Comparison of ENCODE assay signal across 13 cellular contexts in the genomic region with DNA sequence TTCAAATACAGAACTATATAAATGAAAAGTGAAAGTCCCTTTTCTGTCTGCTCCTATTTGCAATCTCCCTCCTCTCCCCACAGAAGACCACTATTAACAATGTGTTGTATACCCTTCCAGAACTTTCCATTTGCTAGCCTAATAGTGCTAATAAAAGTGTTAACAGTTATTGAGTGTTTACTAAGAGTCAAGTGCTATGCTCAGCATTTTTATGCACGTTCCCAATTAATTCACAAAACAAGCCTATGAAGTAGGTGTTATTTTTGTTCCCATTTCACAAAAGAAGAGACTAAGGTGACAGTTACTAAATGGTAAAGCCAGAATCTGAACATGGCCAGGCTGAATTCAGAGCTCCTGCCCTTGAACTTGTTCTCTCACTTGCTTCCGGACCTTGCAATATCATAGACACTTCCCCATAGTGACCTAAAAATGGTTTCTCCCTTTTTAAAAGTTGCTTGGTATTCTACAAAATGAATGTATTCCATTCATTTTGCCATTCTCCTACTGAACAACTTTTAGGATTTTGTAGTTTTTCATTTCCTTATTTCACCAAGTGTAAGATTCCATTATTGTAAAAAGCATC. TPM values are rescaled to one million over a fixed set of nuclear protein-coding genes. Genes with fewer than 3 reads are reported as not detected.
DNase-seq lines count a peak whose midpoint lies in the region; ATAC-seq, FAIRE-seq and TF ChIP-seq lines count a peak whose summit lies in the region.
"Had no signal": no experiment of that assay in that cellular context is flagged by ENCODE, and none has a peak within 500 bp of the region (broad histone marks: within the 10 kb centered on the region; RNA-seq: fewer than 3 reads in every experiment).

No MANE protein-coding gene starts in this region.

- H3K9ac ChIP-seq in BLaER1, result peak overlapping the region; percentile 97

- H3K27ac Mint-ChIP-seq in brain, result peak overlapping the region in 2 of 5 experiments; percentile 53 to 97

- CTCF ChIA-PET in GM10248 (lab: Yijun Ruan, JAX) (interaction anchor here (0.9 to 1.6 kb wide), 6 partner anchors 9 to 222 kb away, joined by 3 to 6 read pairs (median 4); no protein-coding TSS in a partner anchor), OCI-LY7 (lab: Charles Lee; ENCODE audit: unreplicated experiment) (no interaction called here)

- H2AFZ ChIP-seq in OCI-LY7 (ENCODE audit: low read length), result peak overlapping the region; percentile 99

- no peak for TF ChIP-seq CTCF in GM10248 (IDR thresholded peaks at IDR 0.05; ENCODE audit: control extremely low read depth, extremely low read depth, low read depth, missing control alignments)
- TF ChIP-seq CTCF in OCI-LY7 (conservative IDR thresholded peaks at IDR 0.05; ENCODE audit: low read length), result no peak
- no peak for TF ChIP-seq CTCF in brain (conservative IDR thresholded peaks at IDR 0.05)

- H3K4me2 ChIP-seq in BLaER1, result peak overlapping the region; percentile 91
- H3K4me2 ChIP-seq in OCI-LY7 (ENCODE audit: low read length), result peak overlapping the region; percentile 87

- H3K36me3 ChIP-seq in BLaER1 (peaks cover 19% of the 10 kb centered on the region), OCI-LY7 (ENCODE audit: insufficient read depth, low read length) (peaks cover 21% of the 10 kb centered on the region)

- H3K9me3 Mint-ChIP-seq in brain, result no peaks in the 10 kb centered on the region

- intact Hi-C loops in OCI-LY7 (cut with micrococcal nuclease; ENCODE audit: unreplicated experiment), result loop anchor here (5.0 kb wide), 1 partner anchor 224 kb away; no protein-coding TSS in a partner anchor

- peaks cover 24% of the 10 kb centered on the region for H3K27me3 Mint-ChIP-seq in brain

- H3K27ac ChIP-seq in BLaER1, result peak overlapping the region; percentile 44
- H3K27ac ChIP-seq in OCI-LY7 (ENCODE audit: low read depth, low read length, poor library complexity, severe bottlenecking), result peak overlapping the region; percentile 89

- peaks cover 22% of the 10 kb centered on the region for H3K36me3 Mint-ChIP-seq in brain

- H4K20me1 ChIP-seq in BLaER1, result peaks cover 18% of the 10 kb centered on the region; the same call in 1 of the 2 replicates
- no peaks in the 10 kb centered on the region for H4K20me1 ChIP-seq in OCI-LY7 (ENCODE audit: insufficient read depth, low read length)

- no peak for ATAC-seq in HG03139 (IDR thresholded peaks at IDR 0.05; ENCODE audit: unreplicated experiment)
- no peak for ATAC-seq in GM21423 (IDR thresholded peaks at IDR 0.05; ENCODE audit: unreplicated experiment)

- FAIRE-seq in GM19239 (lab: Jason Lieb, UNC), result no peak
- FAIRE-seq: small intestine had no signal

- H3K4me3 Mint-ChIP-seq in brain, result peak overlapping the region; percentile 88 to 94 (median 94)

- POLR2A ChIA-PET in GM10248 (lab: Yijun Ruan, JAX), result no interaction called here
- POLR2A ChIA-PET in OCI-LY7 (lab: Charles Lee), result interaction anchor here (0.5 to 1.0 kb wide), 3 partner anchors 16 to 577 kb away, joined by 3 read pairs; no protein-coding TSS in a partner anchor

- H3K4me1 Mint-ChIP-seq in brain, result peaks cover 43% of the 10 kb centered on the region

- H3K4me3 ChIP-seq in BLaER1 (peak overlapping the region; percentile 96), OCI-LY7 (ENCODE audit: low read depth, low read length, poor library complexity, severe bottlenecking) (peak overlapping the region; percentile 92)

- no peaks in the 10 kb centered on the region for H3K9me2 ChIP-seq in OCI-LY7 (ENCODE audit: insufficient read depth, low read length)

- no peaks in the 10 kb centered on the region for H3K9me3 ChIP-seq in BLaER1
- H3K9me3 ChIP-seq in OCI-LY7 (ENCODE audit: low read length), result no peaks in the 10 kb centered on the region; the same call in 1 of the 2 replicates

- DNase-seq in GM10248 (ENCODE audit: extremely low spot score) (peak; percentile 31), OCI-LY7 (ENCODE audit: low spot score) (peak; percentile 56), GM19239 (ENCODE audit: insufficient read length, low spot score) (no peak), HT-29 (ENCODE audit: low spot score) (no peak)
- DNase-seq: Calu3, NCI-H146, NCI-H748 treated with DMSO at 0.1 percent for 48 hours, small intestine, T-helper 9 cell had no signal

- H3K4me1 ChIP-seq in BLaER1 (peaks cover 45% of the 10 kb centered on the region), OCI-LY7 (ENCODE audit: insufficient read depth, low read length, poor library complexity, severe bottlenecking) (peaks cover 36% of the 10 kb centered on the region)

- H3K79me2 ChIP-seq in OCI-LY7 (ENCODE audit: insufficient read depth, low read depth, low read length), result peaks cover 32% of the 10 kb centered on the region

- BruUV-seq in OCI-LY7 (replicated peaks; lab: Mats Ljungman, UMichigan), result no TSS peak

- H3K27me3 ChIP-seq in BLaER1, result no peaks in the 10 kb centered on the region

RNA-seq across cellular contexts. Expression of a gene that starts 1.6 kb away (rescaled TPM):
- total RNA-seq in OCI-LY7 (2014; rRNA removed; shearing (Covaris generic)), result 21.8 and 32.4 TPM in 2 replicates
- total RNA-seq in OCI-LY7 (2022), result 45.1 and 46.1 TPM in 2 replicates
- 35.2 TPM for polyA plus RNA-seq in brain (ENCODE audit: insufficient read depth, low read depth, low replicate concordance)
- total RNA-seq in HT-29 (2014; rRNA removed; shearing (Covaris generic)), result 17.4 and 30.6 TPM in 2 replicates

Comparison
In these comparisons a context has a peak if more than half of its experiments do, and no peak if none do; other contexts are left out.
1. DNase-seq: peak in GM10248 (single experiment) and OCI-LY7 (single experiment); none in GM19239 (single experiment) and HT-29 (single experiment).